ENCODE assay signal across 9 cellular contexts in genomic region chr6:140744648-140745320, GRCh38.
DNase-seq lines count a peak whose midpoint lies in the region; ATAC-seq and TF ChIP-seq lines count a peak whose summit lies in the region.
"Had no signal": no experiment of that assay in that cellular context is flagged by ENCODE, and none has a peak within 500 bp of the region (broad histone marks: within the 10 kb centered on the region; RNA-seq: fewer than 3 reads in every experiment).

No MANE protein-coding gene starts in this region.

- no peak overlapping the region for H3K4me3 ChIP-seq in H7 (ENCODE audit: insufficient read depth, low read depth, low read length)

- no peaks in the 10 kb centered on the region for H3K36me3 Mint-ChIP-seq in activated T-cell treated with anti-CD3 and anti-CD28 coated beads, Interleukin-2, amount 50 U/mL, for 4 hours (ENCODE audit: insufficient read depth)
- H3K36me3 Mint-ChIP-seq: activated naive CD4-positive, alpha-beta T cell treated with anti-CD3 and anti-CD28 coated beads, Interleukin-2, amount 50 U/mL, for 24 hours had no signal

- H3K27ac ChIP-seq in RWPE1 (no peak overlapping the region), caudate nucleus (ENCODE audit: low read depth, low read length) (no peak overlapping the region)

- H3K4me1 Mint-ChIP-seq in activated T-cell treated with anti-CD3 and anti-CD28 coated beads, Interleukin-2, amount 50 U/mL, for 4 hours (ENCODE audit: low read depth) = no peaks in the 10 kb centered on the region
- H3K4me1 Mint-ChIP-seq: activated naive CD4-positive, alpha-beta T cell treated with anti-CD3 and anti-CD28 coated beads, Interleukin-2, amount 50 U/mL, for 24 hours had no signal

- ATAC-seq in GM18909 (IDR thresholded peaks at IDR 0.05; ENCODE audit: poor library complexity, unreplicated experiment) (peak; percentile 83), HG02885 (IDR thresholded peaks at IDR 0.05; ENCODE audit: poor library complexity, unreplicated experiment) (peak; percentile 91)
- ATAC-seq in activated T-cell treated with anti-CD3 and anti-CD28 coated beads, Interleukin-2, amount 50 U/mL, for 4 hours = no peak

- no peaks in the 10 kb centered on the region for H3K27me3 Mint-ChIP-seq in activated T-cell treated with anti-CD3 and anti-CD28 coated beads, Interleukin-2, amount 50 U/mL, for 4 hours (ENCODE audit: low read depth)
- H3K27me3 Mint-ChIP-seq: activated naive CD4-positive, alpha-beta T cell treated with anti-CD3 and anti-CD28 coated beads, Interleukin-2, amount 50 U/mL, for 24 hours had no signal

- no peak overlapping the region for H3K4me3 Mint-ChIP-seq in activated T-cell treated with anti-CD3 and anti-CD28 coated beads, Interleukin-2, amount 50 U/mL, for 4 hours
- H3K4me3 Mint-ChIP-seq: activated naive CD4-positive, alpha-beta T cell treated with anti-CD3 and anti-CD28 coated beads, Interleukin-2, amount 50 U/mL, for 24 hours had no signal

- DNase-seq in RWPE1 (ENCODE audit: low spot score) (peak; percentile 10), myocyte (ENCODE audit: low read depth) (peak; percentile 32), H7 (no peak), caudate nucleus (lab: John Stamatoyannopoulos, UW) (no peak), NCI-H187 treated with DMSO at 0.1 percent for 48 hours (lab: John Stamatoyannopoulos, UW) (no peak)
- DNase-seq in activated T-cell treated with anti-CD3 and anti-CD28 coated beads, Interleukin-2, amount 50 U/mL, for 4 hours = no peak

- no peak for TF ChIP-seq CTCF in RWPE1 (conservative IDR thresholded peaks at IDR 0.05; ENCODE audit: low read depth)

- no peaks in the 10 kb centered on the region for H3K36me3 ChIP-seq in H7 (replicated peaks; ENCODE audit: control insufficient read depth, insufficient read depth, low read length)

- H3K9me3 Mint-ChIP-seq in activated T-cell treated with anti-CD3 and anti-CD28 coated beads, Interleukin-2, amount 50 U/mL, for 4 hours = peaks cover 14% of the 10 kb centered on the region
- H3K9me3 Mint-ChIP-seq: activated naive CD4-positive, alpha-beta T cell treated with anti-CD3 and anti-CD28 coated beads, Interleukin-2, amount 50 U/mL, for 24 hours had no signal

- POLR2A ChIA-PET in RWPE1 (lab: Yijun Ruan, JAX; ENCODE audit: low non-redundant PET) = no interaction called here

- H3K27me3 ChIP-seq in H7 (ENCODE audit: control insufficient read depth, insufficient read depth, low read length) = no peaks in the 10 kb centered on the region

- CTCF ChIA-PET in RWPE1 (lab: Yijun Ruan, JAX) = interaction anchor here (0.7 kb wide), 1 partner anchor 88 kb away, joined by 3 read pairs; no protein-coding TSS in a partner anchor

Comparison
In these comparisons a context has a peak if more than half of its experiments do, and no peak if none do; other contexts are left out.
1. ATAC-seq: peak in GM18909 (single experiment) and HG02885 (single experiment); none in activated T-cell treated with anti-CD3 and anti-CD28 coated beads, Interleukin-2, amount 50 U/mL, for 4 hours (0 of 2).
2. DNase-seq: peak in RWPE1 (single experiment) and myocyte (single experiment); none in H7 (single experiment), caudate nucleus (0 of 61), activated T-cell treated with anti-CD3 and anti-CD28 coated beads, Interleukin-2, amount 50 U/mL, for 4 hours (single experiment) and NCI-H187 treated with DMSO at 0.1 percent for 48 hours (single experiment).